ENCODE assay signal across 1 cellular context in genomic region chr6:143136647-143137046, GRCh38.
TF ChIP-seq lines count a peak whose summit lies in the region.

No MANE protein-coding gene starts in this region.

TF ChIP-seq in GM23338, 12 proteins besides CTCF, POLR2A, EP300 and RAD21 (continued from another document):
- no peak for TF ChIP-seq ZNF462 (CRISPR knock-in tag; IDR thresholded peaks at IDR 0.05)
- no peak for TF ChIP-seq ZNF114 (CRISPR knock-in tag; IDR thresholded peaks at IDR 0.05)
- TF ChIP-seq JUNB (IDR thresholded peaks at IDR 0.05; ENCODE audit: unreplicated experiment) = no peak
- no peak for TF ChIP-seq REST (IDR thresholded peaks at IDR 0.05; ENCODE audit: unreplicated experiment)
- no peak for TF ChIP-seq ETS1 (IDR thresholded peaks at IDR 0.05)
- TF ChIP-seq ZNF331 (CRISPR knock-in tag; IDR thresholded peaks at IDR 0.05; ENCODE audit: low read depth) = no peak
- no peak for TF ChIP-seq CREB1 (CRISPR knock-in tag; IDR thresholded peaks at IDR 0.05; ENCODE audit: low read depth)
- no peak for TF ChIP-seq EZH2phosphoT487 (IDR thresholded peaks at IDR 0.05; ENCODE audit: unreplicated experiment)
- TF ChIP-seq STAT1 (IDR thresholded peaks at IDR 0.05; ENCODE audit: unreplicated experiment) = no peak
